11 cellular contexts compared by ENCODE assay signal in genomic region chr10:86872757-86873156, GRCh38.
DNase-seq lines count a peak whose midpoint lies in the region; ATAC-seq and TF ChIP-seq lines count a peak whose summit lies in the region.
"Had no signal": no experiment of that assay in that cellular context is flagged by ENCODE, and none has a peak within 500 bp of the region (broad histone marks: within the 10 kb centered on the region; RNA-seq: fewer than 3 reads in every experiment).

No MANE protein-coding gene starts in this region.

- H3K27me3 ChIP-seq in neuronal stem cell (ENCODE audit: control insufficient read depth in 3 of 3, insufficient read depth in 3 of 3, low read depth in 1 of 3, low read length in 3 of 3) = no peaks in the 10 kb centered on the region

- ATAC-seq in GM19463 (IDR thresholded peaks at IDR 0.05; ENCODE audit: unreplicated experiment) = peak; percentile 67
- ATAC-seq in GM19452 (IDR thresholded peaks at IDR 0.05; ENCODE audit: unreplicated experiment) = no peak
- ATAC-seq in HG03439 (IDR thresholded peaks at IDR 0.05; ENCODE audit: unreplicated experiment) = no peak

- H2BK120ac ChIP-seq in neuronal stem cell (ENCODE audit: low read depth, low read length) = no peak overlapping the region

- no peaks in the 10 kb centered on the region for H3K79me1 ChIP-seq in neuronal stem cell (ENCODE audit: low read depth, low read length)

- peak overlapping the region; percentile 2 for H3K27ac Mint-ChIP-seq in endothelial cell (ENCODE audit: unreplicated experiment)

- H3K4ac ChIP-seq in neuronal stem cell (ENCODE audit: low read length) = no peak overlapping the region

- DNase-seq in NCI-H82 treated with DMSO at 0.1 percent for 48 hours (lab: John Stamatoyannopoulos, UW; ENCODE audit: unreplicated experiment) (peak; percentile 22), endothelial cell (ENCODE audit: low spot score) (no peak), neuronal stem cell (ENCODE audit: low spot score) (no peak), D341Med (ENCODE audit: low spot score) (no peak), cortex of kidney (lab: John Stamatoyannopoulos, UW) (no peak)
- DNase-seq: activated CD4-positive, alpha-beta T cell treated with anti-CD3 and anti-CD28 coated beads, Interleukin-2, amount 50 U/mL, for 48 hours; OCI-M1 had no signal

- no peak overlapping the region for H2BK15ac ChIP-seq in neuronal stem cell (ENCODE audit: low read length)

- no peak overlapping the region for H3K4me3 Mint-ChIP-seq in endothelial cell (ENCODE audit: unreplicated experiment)
- H3K4me3 Mint-ChIP-seq: neural crest cell had no signal

- no peaks in the 10 kb centered on the region for H3K9me3 Mint-ChIP-seq in endothelial cell (ENCODE audit: unreplicated experiment)
- H3K9me3 Mint-ChIP-seq: neural crest cell had no signal

- peaks cover 0 to 36% of the 10 kb centered on the region in 2 donors for H3K36me3 ChIP-seq in neuronal stem cell (replicated peaks in 1 of 2; ENCODE audit: control insufficient read depth in 2 of 2, insufficient read depth in 2 of 2, low read length in 2 of 2)

- no peak overlapping the region for H2BK12ac ChIP-seq in neuronal stem cell (ENCODE audit: low read length)

- H2BK5ac ChIP-seq in neuronal stem cell (ENCODE audit: low read length) = no peak overlapping the region

- H3K27ac ChIP-seq in neuronal stem cell (replicated peaks; ENCODE audit: low read length) = no peak overlapping the region

- no peak overlapping the region for H3K4me2 ChIP-seq in neuronal stem cell (ENCODE audit: insufficient read depth, low read length, poor library complexity, severe bottlenecking)

- H3K9ac ChIP-seq in neuronal stem cell (ENCODE audit: low read depth, low read length, poor library complexity) = no peak overlapping the region

- peaks cover 13% of the 10 kb centered on the region in 2 donors for H3K4me1 ChIP-seq in neuronal stem cell (ENCODE audit: control insufficient read depth in 2 of 2, insufficient read depth in 1 of 2, low read depth in 1 of 2, low read length in 2 of 2)

- peak overlapping the region; percentile 6 for H3K23ac ChIP-seq in neuronal stem cell (ENCODE audit: low read depth, low read length, poor library complexity)

- H3K36me3 Mint-ChIP-seq in endothelial cell (ENCODE audit: low read depth, unreplicated experiment) = no peaks in the 10 kb centered on the region

- no CpG with 5 or more reads among the region's 4 CpGs for WGBS in neuronal stem cell (ENCODE audit: extremely low coverage in 2 of 2, insufficient read length in 2 of 2, insufficient replicate concordance in 1 of 2), 2 donors

- no peak overlapping the region for H3K18ac ChIP-seq in neuronal stem cell (ENCODE audit: low read length)

- H3K9me3 ChIP-seq in neuronal stem cell (replicated peaks in 1 of 2; ENCODE audit: control insufficient read depth in 2 of 2, insufficient read depth in 1 of 2, low read depth in 1 of 2, low read length in 2 of 2) = no peaks in the 10 kb centered on the region

- H3K27me3 Mint-ChIP-seq in endothelial cell (ENCODE audit: unreplicated experiment) = no peaks in the 10 kb centered on the region

- H4K91ac ChIP-seq in neuronal stem cell (ENCODE audit: low read depth, low read length, poor library complexity) = no peak overlapping the region

- H3K4me3 ChIP-seq in neuronal stem cell (ENCODE audit: low read length in 2 of 2) = no peak overlapping the region

- peaks cover 25% of the 10 kb centered on the region for H3K4me1 Mint-ChIP-seq in endothelial cell (ENCODE audit: unreplicated experiment)

- H4K8ac ChIP-seq in neuronal stem cell (ENCODE audit: low read depth, low read length) = no peak overlapping the region

- no peak for TF ChIP-seq CTCF in endothelial cell (IDR thresholded peaks at IDR 0.05; ENCODE audit: unreplicated experiment)

- H2AFZ ChIP-seq in neuronal stem cell (ENCODE audit: low read length) = no peak overlapping the region

- H2AK5ac ChIP-seq in neuronal stem cell (ENCODE audit: low read depth, low read length) = no peak overlapping the region

- no peak overlapping the region for H3K14ac ChIP-seq in neuronal stem cell (ENCODE audit: low read length)
